ENCODE assay signal across 12 cellular contexts in the genomic region with DNA sequence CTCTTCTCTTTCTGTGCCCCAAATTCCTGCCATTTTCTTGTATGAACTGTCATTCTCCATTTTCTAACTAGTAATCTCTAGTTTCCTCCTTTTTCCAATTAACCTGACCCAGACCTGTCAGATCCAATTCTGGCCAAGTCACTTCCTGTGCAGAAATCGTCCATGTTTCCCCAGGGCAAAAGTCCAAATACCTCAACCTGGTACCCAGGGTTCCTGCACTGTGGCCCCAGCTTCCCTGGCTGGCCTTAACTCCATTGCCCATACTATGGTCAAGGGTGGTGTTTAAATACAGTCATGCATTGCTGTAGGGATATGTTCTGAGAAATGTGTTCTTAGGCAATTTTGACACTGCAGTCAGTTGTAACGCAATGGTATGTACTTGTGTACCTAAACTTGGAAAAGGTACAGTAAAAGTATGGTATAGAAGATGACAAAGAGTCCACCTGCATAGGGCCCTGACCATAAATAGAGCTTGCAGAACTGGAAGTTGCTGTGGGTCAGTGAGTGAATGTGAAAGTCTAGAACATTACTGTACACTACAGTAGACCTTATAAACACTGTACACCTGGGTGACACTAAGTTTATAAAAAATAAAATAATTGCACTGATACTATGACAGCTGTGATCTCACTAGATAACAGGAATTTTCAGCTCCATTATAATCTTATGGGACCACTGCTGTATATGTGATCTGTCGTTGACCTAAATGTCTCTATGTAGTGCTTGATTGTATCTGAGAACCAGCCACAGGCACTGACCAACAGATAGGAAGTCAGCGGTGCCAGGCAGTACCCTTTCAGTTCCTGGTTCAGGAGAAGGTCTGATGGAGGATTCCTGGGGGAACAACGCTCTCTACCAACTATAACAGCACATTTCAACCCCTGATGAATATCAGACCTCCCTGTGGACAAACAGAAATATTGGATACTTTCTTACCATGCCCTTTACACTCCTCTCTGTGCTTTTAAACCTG.
DNase-seq lines count a peak whose midpoint lies in the region; ATAC-seq and FAIRE-seq lines count a peak whose summit lies in the region.
"Had no signal": no experiment of that assay in that cellular context is flagged by ENCODE, and none has a peak within 500 bp of the region (broad histone marks: within the 10 kb centered on the region; RNA-seq: fewer than 3 reads in every experiment).

No MANE protein-coding gene starts in this region.

- CTCF ChIA-PET in activated CD4-positive, alpha-beta memory T cell treated with anti-CD3 and anti-CD28 coated beads for 36 hours (lab: Charles Lee) = no interaction called here

- intact Hi-C loops in activated CD4-positive, alpha-beta memory T cell treated with anti-CD3 and anti-CD28 coated beads for 36 hours (cut with micrococcal nuclease) = no loop called here

- peak; percentile 29 for FAIRE-seq in GM18507 (lab: Jason Lieb, UNC)

- ATAC-seq in GM19438 (IDR thresholded peaks at IDR 0.05; ENCODE audit: low read depth, unreplicated experiment) (peak; percentile 87), HG02678 (IDR thresholded peaks at IDR 0.05; ENCODE audit: unreplicated experiment) (peak; percentile 81), HG03460 (IDR thresholded peaks at IDR 0.05; ENCODE audit: unreplicated experiment) (peak; percentile 69), HG03469 (IDR thresholded peaks at IDR 0.05; ENCODE audit: unreplicated experiment) (no peak)
- ATAC-seq: foreskin keratinocyte; stimulated activated naive CD8-positive, alpha-beta T cell treated with anti-CD3 and anti-CD28 coated beads, Interleukin-15, amount 100 ng/mL, for 72 hours had no signal

- H3K36me3 Mint-ChIP-seq in activated CD4-positive, alpha-beta memory T cell treated with anti-CD3 and anti-CD28 coated beads for 36 hours = no peaks in the 10 kb centered on the region

- POLR2A ChIA-PET in activated CD4-positive, alpha-beta memory T cell treated with anti-CD3 and anti-CD28 coated beads for 36 hours (lab: Charles Lee) = no interaction called here

- no peaks in the 10 kb centered on the region for H3K9me3 Mint-ChIP-seq in activated CD4-positive, alpha-beta memory T cell treated with anti-CD3 and anti-CD28 coated beads for 36 hours

- H3K4me1 Mint-ChIP-seq in activated CD4-positive, alpha-beta memory T cell treated with anti-CD3 and anti-CD28 coated beads for 36 hours (ENCODE audit: low read depth) = peaks cover 10% of the 10 kb centered on the region

- H3K4me3 Mint-ChIP-seq in activated CD4-positive, alpha-beta memory T cell treated with anti-CD3 and anti-CD28 coated beads for 36 hours = no peak overlapping the region
- H3K4me3 Mint-ChIP-seq: stimulated activated naive CD8-positive, alpha-beta T cell treated with anti-CD3 and anti-CD28 coated beads, Interleukin-15, amount 100 ng/mL, for 72 hours had no signal

- no peak overlapping the region for H3K27ac Mint-ChIP-seq in activated CD4-positive, alpha-beta memory T cell treated with anti-CD3 and anti-CD28 coated beads for 36 hours

- no peak for DNase-seq in GM18507 (ENCODE audit: extremely low spot score, insufficient read length, low read depth)
- no peak for DNase-seq in DMS 273 treated with DMSO at 0.1 percent for 48 hours (lab: John Stamatoyannopoulos, UW)
- no peak for DNase-seq in activated CD4-positive, alpha-beta memory T cell treated with anti-CD3 and anti-CD28 coated beads for 36 hours
- DNase-seq in NCI-H2081 (lab: John Stamatoyannopoulos, UW) = no peak
- DNase-seq: effector memory CD4-positive, alpha-beta T cell; foreskin keratinocyte; stimulated activated CD4-positive, alpha-beta T cell treated with anti-CD3 and anti-CD28 coated beads, Interleukin-4, amount 100 ng/mL, for 1 hour; stimulated activated naive CD8-positive, alpha-beta T cell treated with anti-CD3 and anti-CD28 coated beads, Interleukin-15, amount 100 ng/mL, for 72 hours had no signal

- no peaks in the 10 kb centered on the region for H3K27me3 Mint-ChIP-seq in activated CD4-positive, alpha-beta memory T cell treated with anti-CD3 and anti-CD28 coated beads for 36 hours
- H3K27me3 Mint-ChIP-seq: stimulated activated naive CD8-positive, alpha-beta T cell treated with anti-CD3 and anti-CD28 coated beads, Interleukin-15, amount 100 ng/mL, for 72 hours had no signal
